In genomic region chr3:23664459-23664858, GRCh38 we compare ENCODE assay signal across 25 cellular contexts.
DNase-seq lines count a peak whose midpoint lies in the region; ATAC-seq, FAIRE-seq and TF ChIP-seq lines count a peak whose summit lies in the region.
"Had no signal": no experiment of that assay in that cellular context is flagged by ENCODE, and none has a peak within 500 bp of the region (broad histone marks: within the 10 kb centered on the region; RNA-seq: fewer than 3 reads in every experiment).

No MANE protein-coding gene starts in this region.

- H2AFZ ChIP-seq in keratinocyte (ENCODE audit: control insufficient read depth, low read length): no peak overlapping the region

- TF ChIP-seq CTCF in keratinocyte (optimal IDR thresholded peaks at IDR 0.05 in 1 of 3, IDR thresholded peaks at IDR 0.05 in 1 of 3, conservative IDR thresholded peaks at IDR 0.05 in 1 of 3; ENCODE audit: extremely low read depth in 1 of 3, insufficient read depth in 2 of 3, low read length in 3 of 3) (no peak), upper lobe of right lung (IDR thresholded peaks at IDR 0.05) (no peak)

- ATAC-seq in SK-N-SH treated with all-trans-retinoic acid at 6 μM for 48 hours (peak; percentile 17; the same call in 1 of the 3 replicates), upper lobe of right lung (no peak)
- ATAC-seq: T-helper 17 cell had no signal

- peak; percentile 81 for DNase-seq in EH (ENCODE audit: low read depth)
- DNase-seq in MG63: peak; percentile 14
- DNase-seq in keratinocyte (ENCODE audit: low read depth, low spot score): no peak
- no peak for DNase-seq in inferior parietal cortex (ENCODE audit: extremely low spot score)
- DNase-seq in upper lobe of right lung: no peak
- DNase-seq in NCI-H1694 treated with DMSO at 0.1 percent for 48 hours (lab: John Stamatoyannopoulos, UW): no peak
- DNase-seq in SIG-M5 (lab: John Stamatoyannopoulos, UW): no peak
- DNase-seq: activated CD4-positive, alpha-beta T cell treated with anti-CD3 and anti-CD28 coated beads for 1 hour; activated naive CD4-positive, alpha-beta T cell treated with Interleukin-2 at 50 U/mL for 16 hours; activated T-cell treated with anti-CD3 and anti-CD28 coated beads, Interleukin-2, amount 50 U/mL, for 48 hours; DMS153; dorsolateral prefrontal cortex; GF-D8; head of caudate nucleus; Kasumi-1; NCI-H1092; NCI-H1930; NCI-H524 treated with DMSO at 0.1 percent for 48 hours; small intestine; stomach; T-helper 17 cell; transverse colon had no signal

- H3K27ac ChIP-seq in keratinocyte (ENCODE audit: control insufficient read depth, insufficient read depth, low read length) (no peak overlapping the region), upper lobe of right lung (no peak overlapping the region)
- H3K27ac ChIP-seq: dorsolateral prefrontal cortex, RWPE1, stomach, transverse colon had no signal

- intact Hi-C loops in upper lobe of right lung (cut with DNase I): no loop called here

- H3K27me3 ChIP-seq in MG63 (no peaks in the 10 kb centered on the region), keratinocyte (ENCODE audit: control insufficient read depth, extremely low read depth, insufficient read depth, low read length) (no peaks in the 10 kb centered on the region), upper lobe of right lung (no peaks in the 10 kb centered on the region)
- H3K27me3 ChIP-seq: dorsolateral prefrontal cortex, stomach, transverse colon had no signal

- H3K9me1 ChIP-seq in keratinocyte (ENCODE audit: control insufficient read depth, extremely low read depth, insufficient read depth, low read length): no peaks in the 10 kb centered on the region

- H3K36me3 ChIP-seq in MG63 (no peaks in the 10 kb centered on the region), keratinocyte (ENCODE audit: control insufficient read depth in 2 of 2, extremely low read depth in 1 of 2, insufficient read depth in 2 of 2, low read length in 2 of 2) (no peaks in the 10 kb centered on the region), upper lobe of right lung (no peaks in the 10 kb centered on the region)
- H3K36me3 ChIP-seq: stomach, transverse colon had no signal

- peak; percentile 71 for FAIRE-seq in keratinocyte (lab: Jason Lieb, UNC)
- FAIRE-seq: small intestine had no signal

- H3K4me2 ChIP-seq in keratinocyte (ENCODE audit: control insufficient read depth, extremely low read depth, insufficient read depth, low read depth, low read length): no peak overlapping the region

- H3K79me2 ChIP-seq in keratinocyte (ENCODE audit: control insufficient read depth, insufficient read depth, low read length): no peaks in the 10 kb centered on the region

- H3K9me3 ChIP-seq in MG63 (no peaks in the 10 kb centered on the region), keratinocyte (ENCODE audit: control insufficient read depth, low read depth, low read length) (no peaks in the 10 kb centered on the region), upper lobe of right lung (no peaks in the 10 kb centered on the region)
- H3K9me3 ChIP-seq: stomach, transverse colon had no signal

- H3K9ac ChIP-seq in keratinocyte (ENCODE audit: control insufficient read depth, extremely low read depth, insufficient read depth, low read length): no peak overlapping the region

- no peaks in the 10 kb centered on the region for H4K20me1 ChIP-seq in keratinocyte (ENCODE audit: control insufficient read depth, extremely low read depth, insufficient read depth, low read length)

- H3K4me1 ChIP-seq in keratinocyte (ENCODE audit: control insufficient read depth, extremely low read depth, insufficient read depth, low read length) (peaks cover 24% of the 10 kb centered on the region), upper lobe of right lung (no peaks in the 10 kb centered on the region)

- dilution Hi-C loops in keratinocyte (cut with MboI; ENCODE audit: extremely low pct_ligation_motif_present, low sequenced_read_pairs): no loop called here

- no peak overlapping the region for H3K4me3 ChIP-seq in MG63
- H3K4me3 ChIP-seq in keratinocyte (ENCODE audit: control insufficient read depth in 2 of 3, extremely low read depth in 1 of 3, insufficient read depth in 2 of 3, low read depth in 1 of 3, low read length in 3 of 3): no peak overlapping the region
- H3K4me3 ChIP-seq in upper lobe of right lung: no peak overlapping the region
- H3K4me3 ChIP-seq: dorsolateral prefrontal cortex, lung, stomach, transverse colon had no signal

TF ChIP-seq in SK-N-SH treated with all-trans-retinoic acid at 6 μM for 48 hours, 23 proteins besides CTCF, POLR2A, EP300 and RAD21:
- no peak for TF ChIP-seq TCF4 (CRISPR knock-in tag; IDR thresholded peaks at IDR 0.05; ENCODE audit: borderline replicate concordance)
- no peak for TF ChIP-seq TOX (CRISPR knock-in tag; IDR thresholded peaks at IDR 0.05; ENCODE audit: borderline replicate concordance)
- no peak for TF ChIP-seq ZFP3 (CRISPR knock-in tag; IDR thresholded peaks at IDR 0.05)
- no peak for TF ChIP-seq SNAI2 (CRISPR knock-in tag; IDR thresholded peaks at IDR 0.05)
- TF ChIP-seq ZNF8 (CRISPR knock-in tag; IDR thresholded peaks at IDR 0.05): no peak
- no peak for TF ChIP-seq ISL1 (CRISPR knock-in tag; IDR thresholded peaks at IDR 0.05)
- TF ChIP-seq CREB5 (CRISPR knock-in tag; IDR thresholded peaks at IDR 0.05; ENCODE audit: low read depth): no peak
- no peak for TF ChIP-seq ZNF70 (CRISPR knock-in tag; IDR thresholded peaks at IDR 0.05)
- TF ChIP-seq ARNTL (CRISPR knock-in tag; IDR thresholded peaks at IDR 0.05; ENCODE audit: borderline replicate concordance, low read depth): no peak
- TF ChIP-seq CSRNP3 (CRISPR knock-in tag; IDR thresholded peaks at IDR 0.05): no peak
- no peak for TF ChIP-seq OSR1 (CRISPR knock-in tag; IDR thresholded peaks at IDR 0.05)
- TF ChIP-seq ZNF565 (CRISPR knock-in tag; conservative IDR thresholded peaks at IDR 0.05; ENCODE audit: low read depth): no peak
- TF ChIP-seq, protein P1, sequence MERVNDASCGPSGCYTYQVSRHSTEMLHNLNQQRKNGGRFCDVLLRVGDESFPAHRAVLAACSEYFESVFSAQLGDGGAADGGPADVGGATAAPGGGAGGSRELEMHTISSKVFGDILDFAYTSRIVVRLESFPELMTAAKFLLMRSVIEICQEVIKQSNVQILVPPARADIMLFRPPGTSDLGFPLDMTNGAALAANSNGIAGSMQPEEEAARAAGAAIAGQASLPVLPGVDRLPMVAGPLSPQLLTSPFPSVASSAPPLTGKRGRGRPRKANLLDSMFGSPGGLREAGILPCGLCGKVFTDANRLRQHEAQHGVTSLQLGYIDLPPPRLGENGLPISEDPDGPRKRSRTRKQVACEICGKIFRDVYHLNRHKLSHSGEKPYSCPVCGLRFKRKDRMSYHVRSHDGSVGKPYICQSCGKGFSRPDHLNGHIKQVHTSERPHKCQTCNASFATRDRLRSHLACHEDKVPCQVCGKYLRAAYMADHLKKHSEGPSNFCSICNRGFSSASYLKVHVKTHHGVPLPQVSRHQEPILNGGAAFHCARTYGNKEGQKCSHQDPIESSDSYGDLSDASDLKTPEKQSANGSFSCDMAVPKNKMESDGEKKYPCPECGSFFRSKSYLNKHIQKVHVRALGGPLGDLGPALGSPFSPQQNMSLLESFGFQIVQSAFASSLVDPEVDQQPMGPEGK (CRISPR knock-in tag; IDR thresholded peaks at IDR 0.05; ENCODE audit: borderline replicate concordance): no peak

Comparison
In these comparisons a context has a peak if more than half of its experiments do, and no peak if none do; other contexts are left out.
1. DNase-seq: peak in EH (single experiment) and MG63 (single experiment); none in keratinocyte (single experiment), inferior parietal cortex (single experiment), upper lobe of right lung (single experiment), NCI-H1694 treated with DMSO at 0.1 percent for 48 hours (single experiment) and SIG-M5 (single experiment).